9 cellular contexts compared by ENCODE assay signal in genomic region chr7:99372275-99373085, GRCh38. TPM values are rescaled to one million over a fixed set of nuclear protein-coding genes. Genes with fewer than 3 reads are reported as not detected.
DNase-seq lines count a peak whose midpoint lies in the region; ATAC-seq and TF ChIP-seq lines count a peak whose summit lies in the region.
"Had no signal": no experiment of that assay in that cellular context is flagged by ENCODE, and none has a peak within 500 bp of the region (broad histone marks: within the 10 kb centered on the region; RNA-seq: fewer than 3 reads in every experiment).

No MANE protein-coding gene starts in this region.

- H3K27ac Mint-ChIP-seq in brain: peak overlapping the region in 3 of 5 experiments; percentile 41 to 74 (median 46)

- no peak for TF ChIP-seq POLR2A in vagina (IDR thresholded peaks at IDR 0.05)

- H3K27me3 Mint-ChIP-seq in brain: peaks cover 9% of the 10 kb centered on the region

- no peaks in the 10 kb centered on the region for H3K9me3 Mint-ChIP-seq in brain

- intact Hi-C loops in cardiac septum (cut with DNase I) (no loop called here), vagina (cut with DNase I) (no loop called here)

- TF ChIP-seq CTCF in cardiac muscle cell (IDR thresholded peaks at IDR 0.05; ENCODE audit: low read depth, low read length) (no peak), brain (conservative IDR thresholded peaks at IDR 0.05) (no peak), lung (IDR thresholded peaks at IDR 0.05; ENCODE audit: control extremely low read depth, extremely low read depth) (no peak), vagina (IDR thresholded peaks at IDR 0.05) (no peak)

- ATAC-seq in lung (ENCODE audit: insufficient read depth, low FRiP score): peak; percentile 5

- no peak overlapping the region for H3K4me3 ChIP-seq in cardiac muscle cell
- H3K4me3 ChIP-seq in lung: no peak overlapping the region
- no peak overlapping the region for H3K4me3 ChIP-seq in vagina

- H3K27me3 ChIP-seq in cardiac muscle cell: no peaks in the 10 kb centered on the region
- no peaks in the 10 kb centered on the region for H3K27me3 ChIP-seq in lung (ENCODE audit: control insufficient read depth, insufficient read depth)
- no peaks in the 10 kb centered on the region for H3K27me3 ChIP-seq in vagina

- 55 to 66% methylated on average over 20 of the region's 20 CpGs for WGBS in lung, 2 donors

- H3K36me3 ChIP-seq in cardiac muscle cell (peaks cover 2% of the 10 kb centered on the region), lung (ENCODE audit: control insufficient read depth in 2 of 2, insufficient read depth in 2 of 2, low read length in 2 of 2) (peaks cover 0 to 5% of the 10 kb centered on the region in 2 donors), vagina (peaks cover 0 to 4% of the 10 kb centered on the region in 2 donors)

- peak; percentile 55 to 87 for DNase-seq in cardiac muscle cell (ENCODE audit: low read depth in 1 of 2, low spot score in 1 of 2)
- DNase-seq in cardiac septum (ENCODE audit: low spot score): no peak
- DNase-seq in lung (ENCODE audit: low spot score): peak; percentile 74
- no peak for DNase-seq in vagina (ENCODE audit: extremely low spot score in 2 of 2)
- no peak for DNase-seq in midbrain (lab: John Stamatoyannopoulos, UW)
- no peak for DNase-seq in SHP77 (lab: John Stamatoyannopoulos, UW)
- no peak for DNase-seq in activated CD4-positive, CD25-positive, alpha-beta regulatory T cell treated with anti-CD3 and anti-CD28 coated beads, Interleukin-2, amount 50 U/mL, for 72 hours
- DNase-seq: SIG-M5 had no signal

- no peaks in the 10 kb centered on the region for H3K4me1 Mint-ChIP-seq in brain

- peaks cover 8% of the 10 kb centered on the region for H3K36me3 Mint-ChIP-seq in brain

- H3K27ac ChIP-seq in cardiac muscle cell: peak overlapping the region; percentile 65
- peak overlapping the region; percentile 46 to 55 for H3K27ac ChIP-seq in lung (ENCODE audit: low read depth in 1 of 2, low read length in 1 of 2)
- H3K27ac ChIP-seq in vagina: peak overlapping the region; percentile 44

- peak overlapping the region; percentile 45 to 82 (median 70) for H3K4me3 Mint-ChIP-seq in brain

- no peaks in the 10 kb centered on the region for H3K9me3 ChIP-seq in cardiac muscle cell (ENCODE audit: low read depth)
- no peaks in the 10 kb centered on the region for H3K9me3 ChIP-seq in lung (ENCODE audit: control insufficient read depth in 2 of 2, insufficient read depth in 1 of 2, low read length in 1 of 2)
- no peaks in the 10 kb centered on the region for H3K9me3 ChIP-seq in vagina

- peaks cover 9% of the 10 kb centered on the region for H3K4me1 ChIP-seq in cardiac muscle cell (ENCODE audit: low read depth)
- H3K4me1 ChIP-seq in lung (ENCODE audit: control insufficient read depth in 2 of 2, insufficient read depth in 2 of 2, low read length in 2 of 2): peaks cover 0 to 8% of the 10 kb centered on the region in 2 donors
- peaks cover 15% of the 10 kb centered on the region for H3K4me1 ChIP-seq in vagina

RNA-seq across cellular contexts. Expression of gene ARPC1B, which starts 2.0 kb away (rescaled TPM):
- total RNA-seq in cardiac muscle cell: 38.7 and 61.7 TPM in 2 replicates
- 49.3 and 56.1 TPM in 2 replicates for polyA plus RNA-seq in cardiac muscle cell
- total RNA-seq in cardiac septum: 40.4 TPM
- polyA plus RNA-seq in brain (ENCODE audit: insufficient read depth, low read depth, low replicate concordance): 47.3 TPM
- total RNA-seq in lung: 100 to 1,000 TPM; 164 to 310 TPM
- polyA plus RNA-seq in lung: 100 to 1,000 TPM; 221 to 937 TPM
- total RNA-seq in vagina: 114 TPM

RNA-seq across cellular contexts. Expression of gene PDAP1, which starts 35.9 kb away (rescaled TPM):
- total RNA-seq in cardiac muscle cell (130 and 181 TPM in 2 replicates), cardiac septum (95.6 TPM), lung (10 to 100 TPM; 20.5 to 96.6 TPM), vagina (48.1 TPM)
- polyA plus RNA-seq in cardiac muscle cell (75.1 and 81.0 TPM in 2 replicates), brain (ENCODE audit: insufficient read depth, low read depth, low replicate concordance) (258 TPM), lung (100 to 1,000 TPM; 130 to 191 TPM)

RNA-seq across cellular contexts. Expression of gene BUD31, which starts 36.3 kb away (rescaled TPM):
- total RNA-seq in cardiac muscle cell (66.9 and 110 TPM in 2 replicates), cardiac septum (46.5 TPM), lung (100 to 1,000 TPM in 1 of 2 donors, 10 to 100 TPM in 1; 88.5 to 107 TPM), vagina (52.3 TPM)
- polyA plus RNA-seq in cardiac muscle cell (132 and 193 TPM in 2 replicates), brain (ENCODE audit: insufficient read depth, low read depth, low replicate concordance) (107 TPM), lung (100 to 1,000 TPM; 124 to 185 TPM)

RNA-seq across cellular contexts. Expression of gene ARPC1A, which starts 46.8 kb away (rescaled TPM):
- total RNA-seq in cardiac muscle cell (198 and 216 TPM in 2 replicates), cardiac septum (116 TPM), lung (100 to 1,000 TPM in 1 of 2 donors, 10 to 100 TPM in 1; 71.3 to 135 TPM), vagina (106 TPM)
- polyA plus RNA-seq in cardiac muscle cell (331 and 385 TPM in 2 replicates), brain (ENCODE audit: insufficient read depth, low read depth, low replicate concordance) (192 TPM), lung (100 to 1,000 TPM; 105 to 212 TPM)

Comparison
In these comparisons a context has a peak if more than half of its experiments do, and no peak if none do; other contexts are left out.
1. DNase-seq: peak in cardiac muscle cell (2 of 2) and lung (single experiment); none in cardiac septum (single experiment), vagina (0 of 2), midbrain (single experiment), SHP77 (0 of 2) and activated CD4-positive, CD25-positive, alpha-beta regulatory T cell treated with anti-CD3 and anti-CD28 coated beads, Interleukin-2, amount 50 U/mL, for 72 hours (single experiment).
2. Peak in every context shown above with its lines, with median percentiles within 50 percentile points of each other: H3K27ac ChIP-seq.